ENCODE assay signal across 30 cellular contexts in the genomic region with DNA sequence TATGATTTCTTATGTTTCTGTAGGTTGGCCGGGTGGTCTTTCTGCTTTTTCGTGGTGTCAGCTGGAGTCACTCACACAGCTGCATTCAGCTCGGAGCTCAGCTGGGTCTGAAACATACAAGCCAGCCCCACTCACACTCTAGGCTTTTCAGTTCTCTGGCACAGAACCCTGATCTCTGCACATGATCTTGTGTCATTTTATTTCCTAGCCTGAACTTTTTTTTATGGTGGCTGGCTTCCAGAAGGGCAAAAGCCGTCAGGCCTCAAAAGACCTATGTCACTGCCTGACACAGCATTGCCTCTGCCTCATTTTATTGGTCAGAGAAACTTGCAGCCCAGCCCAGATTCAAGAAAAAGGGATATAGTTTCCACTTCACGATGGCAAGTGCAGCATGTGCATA.
A peak's percentile ranks its signal among the peaks of the same experiment; 100 is the strongest.
DNase-seq lines count a peak whose midpoint lies in the region; ATAC-seq and TF ChIP-seq lines count a peak whose summit lies in the region.
"Had no signal": no experiment of that assay in that cellular context is flagged by ENCODE, and none has a peak within 500 bp of the region (broad histone marks: within the 10 kb centered on the region; RNA-seq: fewer than 3 reads in every experiment).

No MANE protein-coding gene starts in this region.

- no peaks in the 10 kb centered on the region for H3K27me3 ChIP-seq in dorsolateral prefrontal cortex
- no peaks in the 10 kb centered on the region for H3K27me3 ChIP-seq in layer of hippocampus (ENCODE audit: control insufficient read depth, insufficient read depth, low read length)
- no peaks in the 10 kb centered on the region for H3K27me3 ChIP-seq in psoas muscle (ENCODE audit: insufficient read depth in 3 of 3, low read length in 2 of 3)
- H3K27me3 ChIP-seq in transverse colon = no peaks in the 10 kb centered on the region
- H3K27me3 ChIP-seq: BLaER1, colonic mucosa, SJSA1 had no signal

- no peaks in the 10 kb centered on the region for H3K36me3 Mint-ChIP-seq in naive thymus-derived CD8-positive, alpha-beta T cell
- H3K36me3 Mint-ChIP-seq: activated naive CD4-positive, alpha-beta T cell treated with anti-CD3 and anti-CD28 coated beads, Interleukin-2, amount 50 U/mL, for 24 hours; memory B cell had no signal

- no peaks in the 10 kb centered on the region for H3K4me1 ChIP-seq in psoas muscle
- H3K4me1 ChIP-seq in transverse colon = peaks cover 0 to 3% (median 0%) of the 10 kb centered on the region in 4 donors
- H3K4me1 ChIP-seq: BLaER1, colonic mucosa, prostate gland, SJSA1 had no signal

- intact Hi-C loops in dorsolateral prefrontal cortex (cut with DNase I) = loop anchor here in 1 of 2 donors (5.0 to 10.0 kb wide), 3 partner anchors 44 to 213 kb away; a partner anchor contains a TSS
- intact Hi-C loops in psoas muscle (cut with DNase I) = no loop called here
- intact Hi-C loops in transverse colon (cut with DNase I; ENCODE audit: low total_unique reads) = no loop called here

- H3K27me3 Mint-ChIP-seq in naive thymus-derived CD8-positive, alpha-beta T cell = peaks cover 0 to 5% (median 0%) of the 10 kb centered on the region in 5 donors
- H3K27me3 Mint-ChIP-seq: activated CD4-positive, alpha-beta T cell treated with anti-CD3 and anti-CD28 coated beads for 36 hours; effector memory CD8-positive, alpha-beta T cell; memory B cell had no signal

- ATAC-seq in psoas muscle = peak in 3 of 4 donors; percentile 30 to 78 (median 45)
- ATAC-seq in naive thymus-derived CD8-positive, alpha-beta T cell = no peak
- ATAC-seq: activated CD4-positive, alpha-beta T cell treated with anti-CD3 and anti-CD28 coated beads for 36 hours; activated CD8-positive, alpha-beta T cell treated with anti-CD3 and anti-CD28 coated beads, Interleukin-2, amount 10 ng/mL, durations not matched to agents 7 days and 5 days; effector memory CD8-positive, alpha-beta T cell; left colon; stimulated activated naive CD8-positive, alpha-beta T cell treated with anti-CD3 and anti-CD28 coated beads, Interleukin-15, Interleukin-2, amounts not matched to agents 100 U/mL and 50 U/mL, for 24 hours had no signal

- POLR2A ChIA-PET in naive thymus-derived CD8-positive, alpha-beta T cell (lab: Charles Lee) = no interaction called here

- in situ Hi-C loops in transverse colon (cut with MboI; ENCODE audit: low pct_ligation_motif_present in 1 of 4, low pct_unique_long_range_greater_than_20kb in 1 of 4, low sequenced_read_pairs in 3 of 4) = no loop called here

- no peak overlapping the region for H3K4me3 Mint-ChIP-seq in naive thymus-derived CD8-positive, alpha-beta T cell
- H3K4me3 Mint-ChIP-seq: activated CD4-positive, alpha-beta T cell treated with anti-CD3 and anti-CD28 coated beads for 36 hours; activated CD8-positive, alpha-beta T cell treated with anti-CD3 and anti-CD28 coated beads, Interleukin-2, amount 10 ng/mL, durations not matched to agents 7 days and 5 days; activated naive CD4-positive, alpha-beta T cell treated with anti-CD3 and anti-CD28 coated beads, Interleukin-2, amount 50 U/mL, for 24 hours; effector memory CD8-positive, alpha-beta T cell; memory B cell had no signal

- H3K9me3 ChIP-seq in psoas muscle (no peaks in the 10 kb centered on the region), transverse colon (no peaks in the 10 kb centered on the region)
- H3K9me3 ChIP-seq: BLaER1, colonic mucosa, prostate gland, SJSA1 had no signal

- H3K36me3 ChIP-seq in psoas muscle (ENCODE audit: insufficient read depth in 1 of 2, low read depth in 1 of 2) (no peaks in the 10 kb centered on the region), transverse colon (no peaks in the 10 kb centered on the region)
- H3K36me3 ChIP-seq: BLaER1, colonic mucosa, prostate gland, SJSA1 had no signal

- TF ChIP-seq CTCF in dorsolateral prefrontal cortex (IDR thresholded peaks at IDR 0.05 in 54 of 56, conservative IDR thresholded peaks at IDR 0.05 in 2 of 56; ENCODE audit: low read depth in 1 of 56, partially characterized antibody in 56 of 56) (no peak), psoas muscle (IDR thresholded peaks at IDR 0.05) (no peak), transverse colon (IDR thresholded peaks at IDR 0.05) (no peak)

- WGBS in psoas muscle, 3 donors = 17 to 36% (median 21%) methylated on average over 5 of the region's 5 CpGs
- WGBS in transverse colon (ENCODE audit: low coverage in 1 of 2), 2 donors = 24 to 46% methylated on average over 3 to 5 of the region's 5 CpGs

- no peak overlapping the region for H3K4me3 ChIP-seq in dorsolateral prefrontal cortex
- H3K4me3 ChIP-seq in psoas muscle = no peak overlapping the region
- H3K4me3 ChIP-seq in transverse colon = no peak overlapping the region
- H3K4me3 ChIP-seq: BLaER1, colonic mucosa, prostate gland, SJSA1 had no signal

- no peaks in the 10 kb centered on the region for H3K4me1 Mint-ChIP-seq in naive thymus-derived CD8-positive, alpha-beta T cell
- H3K4me1 Mint-ChIP-seq: activated CD4-positive, alpha-beta T cell treated with anti-CD3 and anti-CD28 coated beads for 36 hours; activated naive CD4-positive, alpha-beta T cell treated with anti-CD3 and anti-CD28 coated beads, Interleukin-2, amount 50 U/mL, for 24 hours; memory B cell had no signal

- DNase-seq in dorsolateral prefrontal cortex (peak in 4 of 10 donors; percentile 57 to 68 (median 62)), psoas muscle (no peak), transverse colon (no peak), COR-L47 (lab: John Stamatoyannopoulos, UW) (no peak), HuH-7.5 (ENCODE audit: low spot score) (no peak)
- no peak for DNase-seq in naive thymus-derived CD8-positive, alpha-beta T cell
- DNase-seq: activated CD4-positive, alpha-beta T cell treated with anti-CD3 and anti-CD28 coated beads for 36 hours; activated CD8-positive, alpha-beta T cell treated with anti-CD3 and anti-CD28 coated beads, Interleukin-2, amount 10 ng/mL, durations not matched to agents 7 days and 5 days; activated T-cell treated with anti-CD3 and anti-CD28 coated beads for 4 hours; aorta; colonic mucosa; DMS153; effector memory CD8-positive, alpha-beta T cell; erythroblast; foreskin fibroblast; left colon; NCI-H1092; NCI-H1694; NCI-H2171 treated with DMSO at 0.1 percent for 48 hours; NCI-H510A; stimulated activated naive CD8-positive, alpha-beta T cell treated with anti-CD3 and anti-CD28 coated beads, Interleukin-15, Interleukin-2, amounts not matched to agents 100 U/mL and 50 U/mL, for 24 hours; T-helper 9 cell had no signal

- TF ChIP-seq EP300 in transverse colon (IDR thresholded peaks at IDR 0.05; ENCODE audit: low read depth) = no peak

- no peak overlapping the region for H3K27ac Mint-ChIP-seq in naive thymus-derived CD8-positive, alpha-beta T cell
- H3K27ac Mint-ChIP-seq: activated CD4-positive, alpha-beta T cell treated with anti-CD3 and anti-CD28 coated beads for 36 hours; activated CD8-positive, alpha-beta T cell treated with anti-CD3 and anti-CD28 coated beads, Interleukin-2, amount 10 ng/mL, durations not matched to agents 7 days and 5 days; activated naive CD4-positive, alpha-beta T cell treated with anti-CD3 and anti-CD28 coated beads, Interleukin-2, amount 50 U/mL, for 24 hours; activated T-helper 2 cell treated with anti-CD3 and anti-CD28 coated beads, Interferon-gamma antibody, Interleukin-2, Interleukin-4, amounts not matched to agents 10 μg/mL and 5 μg/mL and 100 μg/mL, durations not matched to agents 14 hours and 24 hours and 36 hours; effector memory CD8-positive, alpha-beta T cell; memory B cell had no signal

- TF ChIP-seq POLR2A in transverse colon (IDR thresholded peaks at IDR 0.05) = no peak

- peak overlapping the region in 58 of 59 donors; percentile 14 to 94 (median 82) for H3K27ac ChIP-seq in dorsolateral prefrontal cortex
- H3K27ac ChIP-seq in layer of hippocampus (ENCODE audit: low read depth, low read length) = peak overlapping the region; percentile 85
- no peak overlapping the region for H3K27ac ChIP-seq in psoas muscle
- H3K27ac ChIP-seq in transverse colon = peak overlapping the region in 3 of 4 donors; percentile 5 to 39 (median 18)
- H3K27ac ChIP-seq: BLaER1, colonic mucosa, prostate gland, SJSA1, VCaP had no signal

- H3K9me3 Mint-ChIP-seq in naive thymus-derived CD8-positive, alpha-beta T cell = peaks cover 0 to 3% (median 0%) of the 10 kb centered on the region in 9 donors
- H3K9me3 Mint-ChIP-seq: activated naive CD4-positive, alpha-beta T cell treated with anti-CD3 and anti-CD28 coated beads, Interleukin-2, amount 50 U/mL, for 24 hours; activated T-helper 2 cell treated with anti-CD3 and anti-CD28 coated beads, Interferon-gamma antibody, Interleukin-2, Interleukin-4, amounts not matched to agents 10 μg/mL and 5 μg/mL and 100 μg/mL, durations not matched to agents 14 hours and 24 hours and 36 hours; memory B cell had no signal

Comparison
In these comparisons a context has a peak if more than half of its experiments do, and no peak if none do; other contexts are left out.
1. ATAC-seq: peak in psoas muscle (3 of 4); none in naive thymus-derived CD8-positive, alpha-beta T cell (0 of 2).